ENCODE assay signal across 8 cellular contexts in genomic region chr6:146700078-146700686, GRCh38.
DNase-seq lines count a peak whose midpoint lies in the region; ATAC-seq and TF ChIP-seq lines count a peak whose summit lies in the region.

No MANE protein-coding gene starts in this region.

- no peaks in the 10 kb centered on the region for H3K36me3 Mint-ChIP-seq in activated CD8-positive, alpha-beta T cell treated with anti-CD3 and anti-CD28 coated beads, Interleukin-2, amount 10 ng/mL, durations not matched to agents 7 days and 5 days (ENCODE audit: low read depth)

- DNase-seq in EH (ENCODE audit: low read depth) (peak; percentile 82), HL-60 (ENCODE audit: low read depth in 1 of 2, low spot score in 1 of 2) (peak; percentile 52 to 78), NCI-H748 (lab: John Stamatoyannopoulos, UW; ENCODE audit: unreplicated experiment) (peak; percentile 77), foreskin fibroblast (peak; percentile 67 to 91), omental fat pad (ENCODE audit: low spot score) (peak; percentile 71)
- peak; percentile 37 for DNase-seq in activated CD8-positive, alpha-beta T cell treated with anti-CD3 and anti-CD28 coated beads, Interleukin-2, amount 10 ng/mL, durations not matched to agents 7 days and 5 days

- no peaks in the 10 kb centered on the region for H3K27me3 ChIP-seq in HL-60 (ENCODE audit: insufficient read depth, poor library complexity, severe bottlenecking)

- no peaks in the 10 kb centered on the region for H3K9me3 Mint-ChIP-seq in activated CD8-positive, alpha-beta T cell treated with anti-CD3 and anti-CD28 coated beads, Interleukin-2, amount 10 ng/mL, durations not matched to agents 7 days and 5 days (ENCODE audit: insufficient read depth)

- H3K4me1 Mint-ChIP-seq in activated CD8-positive, alpha-beta T cell treated with anti-CD3 and anti-CD28 coated beads, Interleukin-2, amount 10 ng/mL, durations not matched to agents 7 days and 5 days (ENCODE audit: low read depth), result no peaks in the 10 kb centered on the region

- H3K27ac ChIP-seq in HL-60 (replicated peaks), result no peak overlapping the region

- CTCF ChIA-PET in activated CD8-positive, alpha-beta T cell treated with anti-CD3 and anti-CD28 coated beads, Interleukin-2, amount 10 ng/mL, durations not matched to agents 7 days and 5 days (lab: Charles Lee), result interaction anchor here (1.2 to 2.1 kb wide), 6 partner anchors 9 to 771 kb away, joined by 3 to 14 read pairs (median 4); no protein-coding TSS in a partner anchor

- peak; percentile 85 for ATAC-seq in GM21367 (IDR thresholded peaks at IDR 0.05; ENCODE audit: unreplicated experiment)
- ATAC-seq in activated CD8-positive, alpha-beta T cell treated with anti-CD3 and anti-CD28 coated beads, Interleukin-2, amount 10 ng/mL, durations not matched to agents 7 days and 5 days, result peak; percentile 44
- ATAC-seq in omental fat pad (ENCODE audit: low FRiP score), result no peak
- no peak for ATAC-seq in HG03135 (IDR thresholded peaks at IDR 0.05; ENCODE audit: unreplicated experiment)

- TF ChIP-seq CTCF in HL-60 (IDR thresholded peaks at IDR 0.05; ENCODE audit: insufficient read depth, low read length) (peak; percentile 11), foreskin fibroblast (IDR thresholded peaks at IDR 0.05; ENCODE audit: low read depth, low read length) (peak; percentile 62), omental fat pad (IDR thresholded peaks at IDR 0.05) (peak in 1 of 3 donors; percentile 45)

- POLR2A ChIA-PET in activated CD8-positive, alpha-beta T cell treated with anti-CD3 and anti-CD28 coated beads, Interleukin-2, amount 10 ng/mL, durations not matched to agents 7 days and 5 days (lab: Charles Lee), result no interaction called here

- no peak overlapping the region for H3K4me3 Mint-ChIP-seq in activated CD8-positive, alpha-beta T cell treated with anti-CD3 and anti-CD28 coated beads, Interleukin-2, amount 10 ng/mL, durations not matched to agents 7 days and 5 days

- peaks cover 5% of the 10 kb centered on the region for H3K27me3 Mint-ChIP-seq in activated CD8-positive, alpha-beta T cell treated with anti-CD3 and anti-CD28 coated beads, Interleukin-2, amount 10 ng/mL, durations not matched to agents 7 days and 5 days (ENCODE audit: low read depth)

- H3K4me3 ChIP-seq in HL-60 (replicated peaks; ENCODE audit: insufficient read depth, low read length) (no peak overlapping the region), foreskin fibroblast (ENCODE audit: low read depth in 1 of 2, low read length in 2 of 2) (no peak overlapping the region)

- H3K27ac Mint-ChIP-seq in activated CD8-positive, alpha-beta T cell treated with anti-CD3 and anti-CD28 coated beads, Interleukin-2, amount 10 ng/mL, durations not matched to agents 7 days and 5 days, result no peak overlapping the region

Comparison
In these comparisons a context has a peak if more than half of its experiments do, and no peak if none do; other contexts are left out.
1. ATAC-seq: peak in GM21367 (single experiment) and activated CD8-positive, alpha-beta T cell treated with anti-CD3 and anti-CD28 coated beads, Interleukin-2, amount 10 ng/mL, durations not matched to agents 7 days and 5 days (single experiment); none in omental fat pad (single experiment) and HG03135 (single experiment).
2. Peak in every context shown above with its lines, with median percentiles within 50 percentile points of each other: DNase-seq.